Comparison of ENCODE assay signal across 24 cellular contexts in the genomic region with DNA sequence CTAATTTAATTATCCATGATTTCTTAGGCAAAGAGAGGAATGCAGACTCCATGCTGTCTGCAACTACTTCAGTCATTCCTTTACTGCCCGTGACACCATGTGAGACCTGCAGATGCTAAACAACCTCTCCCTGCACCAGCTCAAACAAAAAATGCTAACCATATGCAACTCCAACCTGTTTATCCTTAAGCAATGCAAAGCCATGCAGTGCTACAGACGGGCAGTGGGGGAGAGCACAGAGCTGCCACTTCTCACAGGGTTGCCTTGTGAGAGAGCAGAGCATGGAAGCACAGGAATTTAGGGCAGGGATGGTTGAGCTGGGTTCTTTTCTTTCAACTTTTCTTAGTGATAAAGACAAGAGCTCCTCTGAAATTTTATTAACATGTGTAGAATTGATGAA.
DNase-seq lines count a peak whose midpoint lies in the region; ATAC-seq, FAIRE-seq and TF ChIP-seq lines count a peak whose summit lies in the region.
"Had no signal": no experiment of that assay in that cellular context is flagged by ENCODE, and none has a peak within 500 bp of the region (broad histone marks: within the 10 kb centered on the region; RNA-seq: fewer than 3 reads in every experiment).

No MANE protein-coding gene starts in this region.

- no peak overlapping the region for H3K4me3 Mint-ChIP-seq in type B pancreatic cell
- H3K4me3 Mint-ChIP-seq in activated naive CD4-positive, alpha-beta T cell treated with anti-CD3 and anti-CD28 coated beads, Interleukin-2, amount 10 ng/mL, durations not matched to agents 7 days and 5 days, result no peak overlapping the region
- H3K4me3 Mint-ChIP-seq: activated naive CD4-positive, alpha-beta T cell treated with anti-CD3 and anti-CD28 coated beads, Interleukin-2, amount 50 U/mL, for 24 hours; activated T-cell treated with anti-CD3 and anti-CD28 coated beads, Interleukin-2, amount 50 U/mL, for 72 hours; B cell had no signal

- POLR2A ChIA-PET in HepG2 (lab: Yijun Ruan, JAX), result no interaction called here

- WGBS in HepG2 (ENCODE audit: low lambda C conversion rate), result 45% methylated on average over 2 of the region's 2 CpGs
- 12% methylated on average over 2 of the region's 2 CpGs for WGBS in right lobe of liver (ENCODE audit: insufficient coverage, low coverage, low lambda C conversion rate, missing lambda C conversion rate)

- H3K4me3 ChIP-seq in HepG2 (replicated peaks in 1 of 3; ENCODE audit: insufficient read depth in 1 of 3, low read depth in 2 of 3, low read length in 3 of 3) (no peak overlapping the region), right lobe of liver (no peak overlapping the region)
- H3K4me3 ChIP-seq: mucosa of descending colon, uterus had no signal

- H3K9ac ChIP-seq in HepG2 (ENCODE audit: insufficient read depth, low read depth, low read length), result no peak overlapping the region

- CTCF ChIA-PET in HepG2 (lab: Yijun Ruan, JAX; ENCODE audit: low intra/inter-chr PET ratio, low total read pairs), result no interaction called here
- CTCF ChIA-PET in activated naive CD4-positive, alpha-beta T cell treated with anti-CD3 and anti-CD28 coated beads, Interleukin-2, amount 10 ng/mL, durations not matched to agents 7 days and 5 days (lab: Charles Lee), result no interaction called here

- H4K20me1 ChIP-seq in HepG2 (ENCODE audit: insufficient read depth, low read length), result no peaks in the 10 kb centered on the region

- FAIRE-seq in HepG2 (lab: Jason Lieb, UNC), result no peak
- FAIRE-seq: frontal cortex had no signal

- peaks cover 16% of the 10 kb centered on the region for H3K9me3 ChIP-seq in HepG2 (ENCODE audit: low read length)
- H3K9me3 ChIP-seq in right lobe of liver, result no peaks in the 10 kb centered on the region
- H3K9me3 ChIP-seq: Caco-2, mucosa of descending colon, neutrophil, uterus had no signal

- H3K27ac ChIP-seq in HepG2 (ENCODE audit: extremely low read length, insufficient read depth, low read length), result no peak overlapping the region
- no peak overlapping the region for H3K27ac ChIP-seq in right lobe of liver
- H3K27ac ChIP-seq: 22Rv1, neutrophil, uterus had no signal

- ATAC-seq in HepG2 (peak; percentile 75), right lobe of liver (no peak), HG03196 (IDR thresholded peaks at IDR 0.05; ENCODE audit: unreplicated experiment) (no peak)
- ATAC-seq: activated T-cell treated with anti-CD3 and anti-CD28 coated beads, Interleukin-2, amount 50 U/mL, for 72 hours; left ventricle myocardium superior; mucosa of descending colon had no signal

- no TSS peak for BruUV-seq in HepG2 (replicated peaks; lab: Mats Ljungman, UMichigan)

- H3K9me3 Mint-ChIP-seq in type B pancreatic cell, result peaks cover 3% of the 10 kb centered on the region
- H3K9me3 Mint-ChIP-seq in activated naive CD4-positive, alpha-beta T cell treated with anti-CD3 and anti-CD28 coated beads, Interleukin-2, amount 10 ng/mL, durations not matched to agents 7 days and 5 days, result no peaks in the 10 kb centered on the region

- in situ Hi-C loops in HepG2 (cut with HindIII; ENCODE audit: extremely low pct_ligation_motif_present, low pct_unique_long_range_greater_than_20kb), result no loop called here

- TF ChIP-seq CTCF in HepG2 (CRISPR knock-in tag; IDR thresholded peaks at IDR 0.05), result no peak
- TF ChIP-seq CTCF in right lobe of liver (IDR thresholded peaks at IDR 0.05), result no peak
- peak; percentile 30 for TF ChIP-seq CTCF in type B pancreatic cell (conservative IDR thresholded peaks at IDR 0.05)

- no peaks in the 10 kb centered on the region for H3K36me3 Mint-ChIP-seq in type B pancreatic cell
- no peaks in the 10 kb centered on the region for H3K36me3 Mint-ChIP-seq in activated naive CD4-positive, alpha-beta T cell treated with anti-CD3 and anti-CD28 coated beads, Interleukin-2, amount 10 ng/mL, durations not matched to agents 7 days and 5 days
- H3K36me3 Mint-ChIP-seq: activated naive CD4-positive, alpha-beta T cell treated with anti-CD3 and anti-CD28 coated beads, Interleukin-2, amount 50 U/mL, for 24 hours had no signal

- H3K4me1 ChIP-seq in HepG2 (ENCODE audit: insufficient read depth, low read length), result peaks cover 6% of the 10 kb centered on the region; the same call in 1 of the 2 replicates
- H3K4me1 ChIP-seq in right lobe of liver, result no peaks in the 10 kb centered on the region
- H3K4me1 ChIP-seq: Caco-2, uterus had no signal

- peaks cover 13% of the 10 kb centered on the region for H3K4me1 Mint-ChIP-seq in type B pancreatic cell (ENCODE audit: unreplicated experiment)
- H3K4me1 Mint-ChIP-seq in activated naive CD4-positive, alpha-beta T cell treated with anti-CD3 and anti-CD28 coated beads, Interleukin-2, amount 10 ng/mL, durations not matched to agents 7 days and 5 days, result no peaks in the 10 kb centered on the region
- H3K4me1 Mint-ChIP-seq: activated naive CD4-positive, alpha-beta T cell treated with anti-CD3 and anti-CD28 coated beads, Interleukin-2, amount 50 U/mL, for 24 hours; B cell had no signal

- H3K27me3 Mint-ChIP-seq in type B pancreatic cell, result no peaks in the 10 kb centered on the region
- H3K27me3 Mint-ChIP-seq in activated naive CD4-positive, alpha-beta T cell treated with anti-CD3 and anti-CD28 coated beads, Interleukin-2, amount 10 ng/mL, durations not matched to agents 7 days and 5 days, result no peaks in the 10 kb centered on the region
- H3K27me3 Mint-ChIP-seq: activated naive CD4-positive, alpha-beta T cell treated with anti-CD3 and anti-CD28 coated beads, Interleukin-2, amount 50 U/mL, for 24 hours; B cell had no signal

- intact Hi-C loops in HepG2 (cut with micrococcal nuclease; ENCODE audit: unreplicated experiment) (loop anchor here (5.0 kb wide), 1 partner anchor 80 kb away; no protein-coding TSS in a partner anchor), right lobe of liver (cut with DNase I) (no loop called here)

- no peak for TF ChIP-seq RAD21 in HepG2 (CRISPR knock-in tag; IDR thresholded peaks at IDR 0.05)

- no peak overlapping the region for H2AFZ ChIP-seq in HepG2 (ENCODE audit: low read length)

- DNase-seq in HepG2 (ENCODE audit: low spot score) (no peak), right lobe of liver (no peak), astrocyte of the hippocampus (ENCODE audit: low read depth, low spot score) (peak; percentile 14), islet precursor cell (peak; percentile 72), type B pancreatic cell (ENCODE audit: extremely low spot score, unreplicated experiment) (no peak)
- no peak for DNase-seq in activated naive CD4-positive, alpha-beta T cell treated with anti-CD3 and anti-CD28 coated beads, Interleukin-2, amount 10 ng/mL, durations not matched to agents 7 days and 5 days
- DNase-seq in activated CD4-positive, alpha-beta T cell treated with anti-CD3 and anti-CD28 coated beads, Interleukin-2, amount 50 U/mL, for 1 hour, result no peak
- DNase-seq: activated CD4-positive, alpha-beta T cell treated with anti-CD3 and anti-CD28 coated beads for 1 hour; activated T-cell treated with anti-CD3 and anti-CD28 coated beads, Interleukin-2, amount 50 U/mL, for 72 hours; aorta; Caco-2; effector CD4-positive, alpha-beta T cell; left ventricle myocardium superior; mucosa of descending colon; NCI-H1436 treated with DMSO at 0.1 percent for 48 hours; NCI-H446 treated with DMSO at 0.1 percent for 48 hours; stimulated activated CD4-positive, alpha-beta T cell treated with anti-CD3 and anti-CD28 coated beads, Interleukin-12 subunit alpha, Interleukin-12 subunit beta, amount 100 ng/mL, for 4 hours; uterus had no signal

- no peak overlapping the region for H3K4me2 ChIP-seq in HepG2 (ENCODE audit: low read depth, low read length)

- H3K27ac Mint-ChIP-seq in type B pancreatic cell, result no peak overlapping the region
- H3K27ac Mint-ChIP-seq in activated naive CD4-positive, alpha-beta T cell treated with anti-CD3 and anti-CD28 coated beads, Interleukin-2, amount 10 ng/mL, durations not matched to agents 7 days and 5 days, result no peak overlapping the region
- H3K27ac Mint-ChIP-seq: activated naive CD4-positive, alpha-beta T cell treated with anti-CD3 and anti-CD28 coated beads, Interleukin-2, amount 50 U/mL, for 24 hours; activated T-cell treated with anti-CD3 and anti-CD28 coated beads, Interleukin-2, amount 50 U/mL, for 72 hours; B cell had no signal

- no peaks in the 10 kb centered on the region for H3K27me3 ChIP-seq in HepG2 (ENCODE audit: control insufficient read depth in 1 of 2, insufficient read depth in 2 of 2, low read length in 2 of 2)
- H3K27me3 ChIP-seq in right lobe of liver, result no peaks in the 10 kb centered on the region
- H3K27me3 ChIP-seq: neutrophil, uterus had no signal

- no peaks in the 10 kb centered on the region for H3K79me2 ChIP-seq in HepG2 (ENCODE audit: insufficient read depth, low read length)

- no peak for TF ChIP-seq POLR2A in HepG2 (IDR thresholded peaks at IDR 0.05; ENCODE audit: insufficient read depth in 1 of 2, low read depth in 2 of 2, low read length in 2 of 2)
- TF ChIP-seq POLR2A in right lobe of liver (IDR thresholded peaks at IDR 0.05), result no peak

- no peaks in the 10 kb centered on the region for H3K36me3 ChIP-seq in HepG2 (replicated peaks in 1 of 2; ENCODE audit: control insufficient read depth in 1 of 2, insufficient read depth in 2 of 2, low read length in 2 of 2)
- H3K36me3 ChIP-seq in right lobe of liver, result no peaks in the 10 kb centered on the region
- H3K36me3 ChIP-seq: neutrophil, uterus had no signal

- TF ChIP-seq EP300 in HepG2 (IDR thresholded peaks at IDR 0.05; ENCODE audit: low read depth in 2 of 2, low read length in 2 of 2) (no peak), HepG2 (CRISPR knock-in tag; IDR thresholded peaks at IDR 0.05; ENCODE audit: borderline replicate concordance) (no peak)

TF ChIP-seq in HepG2, 621 proteins besides CTCF, POLR2A, EP300 and RAD21 (continues in another document):
- TF ChIP-seq, protein P1, sequence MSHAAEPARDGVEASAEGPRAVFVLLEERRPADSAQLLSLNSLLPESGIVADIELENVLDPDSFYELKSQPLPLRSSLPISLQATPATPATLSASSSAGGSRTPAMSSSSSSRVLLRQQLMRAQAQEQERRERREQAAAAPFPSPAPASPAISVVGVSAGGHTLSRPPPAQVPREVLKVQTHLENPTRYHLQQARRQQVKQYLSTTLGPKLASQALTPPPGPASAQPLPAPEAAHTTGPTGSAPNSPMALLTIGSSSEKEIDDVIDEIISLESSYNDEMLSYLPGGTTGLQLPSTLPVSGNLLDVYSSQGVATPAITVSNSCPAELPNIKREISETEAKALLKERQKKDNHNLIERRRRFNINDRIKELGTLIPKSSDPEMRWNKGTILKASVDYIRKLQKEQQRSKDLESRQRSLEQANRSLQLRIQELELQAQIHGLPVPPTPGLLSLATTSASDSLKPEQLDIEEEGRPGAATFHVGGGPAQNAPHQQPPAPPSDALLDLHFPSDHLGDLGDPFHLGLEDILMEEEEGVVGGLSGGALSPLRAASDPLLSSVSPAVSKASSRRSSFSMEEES (CRISPR knock-in tag; IDR thresholded peaks at IDR 0.05), result no peak

Comparison
In these comparisons a context has a peak if more than half of its experiments do, and no peak if none do; other contexts are left out.
1. DNase-seq: peak in astrocyte of the hippocampus (single experiment) and islet precursor cell (single experiment); none in HepG2 (single experiment), right lobe of liver (0 of 3), type B pancreatic cell (single experiment), activated naive CD4-positive, alpha-beta T cell treated with anti-CD3 and anti-CD28 coated beads, Interleukin-2, amount 10 ng/mL, durations not matched to agents 7 days and 5 days (single experiment) and activated CD4-positive, alpha-beta T cell treated with anti-CD3 and anti-CD28 coated beads, Interleukin-2, amount 50 U/mL, for 1 hour (single experiment).